In the genomic region with DNA sequence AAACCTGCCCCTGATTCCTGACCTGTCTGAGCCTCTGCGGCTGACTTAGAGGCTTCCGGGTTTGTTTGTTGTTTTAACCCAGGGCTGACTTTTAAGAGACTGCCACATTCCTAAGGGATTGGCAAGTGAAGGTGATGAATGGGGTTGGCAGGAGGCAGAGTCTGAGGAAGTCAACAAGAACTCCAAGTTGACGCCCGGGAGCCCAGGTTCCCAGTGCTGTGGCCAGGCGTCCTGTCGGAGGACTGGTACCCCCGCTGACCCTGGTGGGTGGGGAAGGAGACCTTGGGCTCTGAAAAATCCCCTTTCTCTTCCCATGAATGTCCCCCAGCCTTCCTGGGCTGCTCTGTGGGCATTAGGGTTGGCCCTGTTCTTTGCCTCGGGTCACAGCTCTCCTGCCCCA, we compare ENCODE assay signal across 12 cellular contexts. TPM values are rescaled to one million over a fixed set of nuclear protein-coding genes. Genes with fewer than 3 reads are reported as not detected.
DNase-seq lines count a peak whose midpoint lies in the region; ATAC-seq, FAIRE-seq and TF ChIP-seq lines count a peak whose summit lies in the region.
"Had no signal": no experiment of that assay in that cellular context is flagged by ENCODE, and none has a peak within 500 bp of the region (broad histone marks: within the 10 kb centered on the region; RNA-seq: fewer than 3 reads in every experiment).

No MANE protein-coding gene starts in this region.

- peak overlapping the region; percentile 51 for H3K4me2 ChIP-seq in skeletal muscle satellite cell (ENCODE audit: low read length)

- DNase-seq in H54 (ENCODE audit: insufficient read length, low spot score) (peak; percentile 73), T1000 (lab: John Stamatoyannopoulos, UW) (peak; percentile 37), left cardiac atrium (peak; percentile 32), NCI-H1436 treated with DMSO at 0.1 percent for 48 hours (lab: John Stamatoyannopoulos, UW) (no peak), NCI-H345 (lab: John Stamatoyannopoulos, UW) (no peak)
- DNase-seq in activated CD8-positive, alpha-beta memory T cell treated with anti-CD3 and anti-CD28 coated beads, Interleukin-2, amount 50 U/mL, for 4 hours, result no peak
- DNase-seq in stimulated activated CD4-positive, alpha-beta T cell treated with anti-CD3 and anti-CD28 coated beads, Interleukin-4, amount 100 ng/mL, for 1 hour, result no peak
- DNase-seq: central memory CD4-positive, alpha-beta T cell; NCI-H1417 treated with DMSO at 0.1 percent for 48 hours; WERI-Rb-1 had no signal

- H3K36me3 ChIP-seq in skeletal muscle satellite cell (ENCODE audit: insufficient read depth, low read length), result no peaks in the 10 kb centered on the region
- H3K36me3 ChIP-seq: WERI-Rb-1 had no signal

- peak; percentile 67 to 80 for ATAC-seq in left cardiac atrium

- no peak overlapping the region for H3K9ac ChIP-seq in skeletal muscle satellite cell (ENCODE audit: low read depth, low read length)

- intact Hi-C loops in left cardiac atrium (cut with DNase I), result no loop called here

- H3K4me3 ChIP-seq in skeletal muscle satellite cell (ENCODE audit: low read length), result peak overlapping the region; percentile 26

- peaks cover 35% of the 10 kb centered on the region for H3K4me1 ChIP-seq in skeletal muscle satellite cell (ENCODE audit: control insufficient read depth, insufficient read depth, low read length)

- peak; percentile 83 for FAIRE-seq in H54 (lab: Jason Lieb, UNC)

- TF ChIP-seq POLR2A in H54 (IDR thresholded peaks at IDR 0.05; ENCODE audit: low read depth, low read length), result no peak

- H3K27me3 ChIP-seq in skeletal muscle satellite cell (ENCODE audit: control insufficient read depth, insufficient read depth, low read length), result no peaks in the 10 kb centered on the region

- peaks cover 6% of the 10 kb centered on the region for H3K9me3 ChIP-seq in skeletal muscle satellite cell (replicated peaks; ENCODE audit: low read length)

RNA-seq across cellular contexts. Expression of gene EPS8L3, which starts 19.7 kb away (rescaled TPM):
- total RNA-seq in left cardiac atrium, result not detected
- not detected in 2 replicates for total RNA-seq in skeletal muscle satellite cell (2012; rRNA removed)
- total RNA-seq: myocyte had no signal

RNA-seq across cellular contexts. Expression of gene GSTM3, which starts 42.6 kb away (rescaled TPM):
- total RNA-seq in left cardiac atrium, result 10 to 100 TPM; 46.8 to 68.7 TPM
- total RNA-seq in skeletal muscle satellite cell (2012; rRNA removed), result 2.5 and 15.9 TPM in 2 replicates

Comparison
In these comparisons a context has a peak if more than half of its experiments do, and no peak if none do; other contexts are left out.
1. DNase-seq: peak in H54 (single experiment), T1000 (single experiment) and left cardiac atrium (single experiment); none in activated CD8-positive, alpha-beta memory T cell treated with anti-CD3 and anti-CD28 coated beads, Interleukin-2, amount 50 U/mL, for 4 hours (single experiment), stimulated activated CD4-positive, alpha-beta T cell treated with anti-CD3 and anti-CD28 coated beads, Interleukin-4, amount 100 ng/mL, for 1 hour (single experiment), NCI-H1436 treated with DMSO at 0.1 percent for 48 hours (single experiment) and NCI-H345 (single experiment).